9 cellular contexts compared by ENCODE assay signal in genomic region chr9:100785946-100786345, GRCh38.
"Had no signal": no experiment of that assay in that cellular context is flagged by ENCODE, and none has a peak within 500 bp of the region (broad histone marks: within the 10 kb centered on the region; RNA-seq: fewer than 3 reads in every experiment).

No MANE protein-coding gene starts in this region.

- H3K4me2 ChIP-seq: GM23338 had no signal

- H3K4me1 ChIP-seq: HAP-1 had no signal

- ATAC-seq: GM23338, HCT116 had no signal

- H3K4me1 Mint-ChIP-seq: GM23338, H9 had no signal

- H3K4me3 ChIP-seq: GM23248, GM23338, HAP-1 had no signal

- H3K9me3 ChIP-seq: HAP-1 had no signal

- DNase-seq: GM23248, GOT3, H7, H9, HCEC 1CT, HFFc6 had no signal

- H3K4me3 Mint-ChIP-seq: GM23338, H9, HFFc6 had no signal

- H3K27ac Mint-ChIP-seq: H9, HFFc6 had no signal

- H3K27ac ChIP-seq: GM23248 had no signal

- H3K9ac ChIP-seq: GM23248 had no signal

- H2AFZ ChIP-seq: GM23248, GM23338 had no signal

- H3K36me3 ChIP-seq: HAP-1 had no signal
